Comparison of ENCODE assay signal across 21 cellular contexts in genomic region chr11:25766332-25767015, GRCh38.
"Had no signal": no experiment of that assay in that cellular context is flagged by ENCODE, and none has a peak within 500 bp of the region (broad histone marks: within the 10 kb centered on the region; RNA-seq: fewer than 3 reads in every experiment).

No MANE protein-coding gene starts in this region.

- H3K27ac ChIP-seq: sigmoid colon, uterus had no signal

- H3K4me3 ChIP-seq: sigmoid colon, smooth muscle cell, uterus had no signal

- H3K36me3 Mint-ChIP-seq: activated naive CD8-positive, alpha-beta T cell treated with anti-CD3 and anti-CD28 coated beads for 36 hours; natural killer cell; stimulated activated memory B cell treated with anti-CD40 and anti-IgM and Interleukin-4, amounts not matched to agents 10 μg/mL and 1 μg/mL and 100 μg/mL, for 72 hours had no signal

- H3K27ac Mint-ChIP-seq: activated naive CD8-positive, alpha-beta T cell treated with anti-CD3 and anti-CD28 coated beads for 36 hours; natural killer cell; progenitor cell of endocrine pancreas; stimulated activated memory B cell treated with anti-CD40 and anti-IgM and Interleukin-4, amounts not matched to agents 10 μg/mL and 1 μg/mL and 100 μg/mL, for 72 hours; T-helper 2 cell treated with Interferon-gamma antibody and Interleukin-4, amounts not matched to agents 5 μg/mL and 100 μg/mL, for 36 hours had no signal

- H3K4me3 Mint-ChIP-seq: activated naive CD8-positive, alpha-beta T cell treated with anti-CD3 and anti-CD28 coated beads for 36 hours; natural killer cell; stimulated activated memory B cell treated with anti-CD40 and anti-IgM and Interleukin-4, amounts not matched to agents 10 μg/mL and 1 μg/mL and 100 μg/mL, for 72 hours; T-helper 2 cell treated with Interferon-gamma antibody and Interleukin-4, amounts not matched to agents 5 μg/mL and 100 μg/mL, for 36 hours had no signal

- H3K4me1 ChIP-seq: sigmoid colon, uterus had no signal

- H3K4me1 Mint-ChIP-seq: activated naive CD8-positive, alpha-beta T cell treated with anti-CD3 and anti-CD28 coated beads for 36 hours; natural killer cell; stimulated activated memory B cell treated with anti-CD40 and anti-IgM and Interleukin-4, amounts not matched to agents 10 μg/mL and 1 μg/mL and 100 μg/mL, for 72 hours had no signal

- H3K27me3 Mint-ChIP-seq: activated naive CD8-positive, alpha-beta T cell treated with anti-CD3 and anti-CD28 coated beads for 36 hours; progenitor cell of endocrine pancreas; stimulated activated memory B cell treated with anti-CD40 and anti-IgM and Interleukin-4, amounts not matched to agents 10 μg/mL and 1 μg/mL and 100 μg/mL, for 72 hours had no signal

- H3K4me2 ChIP-seq: smooth muscle cell had no signal

- DNase-seq: activated CD4-positive, alpha-beta T cell treated with anti-CD3 and anti-CD28 coated beads for 1 hour; activated naive CD8-positive, alpha-beta T cell treated with anti-CD3 and anti-CD28 coated beads for 36 hours; activated T-cell treated with anti-CD3 and anti-CD28 coated beads, Interleukin-2, amount 50 U/mL, for 1 hour; amniotic stem cell; dermis blood vessel endothelial cell; effector CD8-positive, alpha-beta T cell; glutamatergic neuron; hippocampal formation; left ventricle myocardium superior; mammary epithelial cell; midbrain; natural killer cell; retina; sigmoid colon; stimulated activated CD4-positive, alpha-beta T cell treated with anti-CD3 and anti-CD28 coated beads, Interleukin-15, amount 100 ng/mL, for 24 hours; trophoblast cell; uterus had no signal

- H3K36me3 ChIP-seq: sigmoid colon, uterus had no signal

- H3K27me3 ChIP-seq: sigmoid colon, uterus had no signal

- H3K9me3 ChIP-seq: sigmoid colon, uterus had no signal
